In genomic region chr5:68798877-68799276, GRCh38 we compare ENCODE assay signal across 25 cellular contexts.
"Had no signal": no experiment of that assay in that cellular context is flagged by ENCODE, and none has a peak within 500 bp of the region (broad histone marks: within the 10 kb centered on the region; RNA-seq: fewer than 3 reads in every experiment).

No MANE protein-coding gene starts in this region.

- H3K27ac ChIP-seq: coronary artery, esophagus muscularis mucosa, left lung, prostate gland, stomach, suprapubic skin, transverse colon, uterus, WERI-Rb-1 had no signal

- H3K9me3 Mint-ChIP-seq: activated CD4-positive, alpha-beta T cell treated with anti-CD3 and anti-CD28 coated beads, Interleukin-2, amount 10 ng/mL, durations not matched to agents 7 days and 5 days; activated CD8-positive, alpha-beta T cell treated with anti-CD3 and anti-CD28 coated beads for 36 hours; activated naive CD4-positive, alpha-beta T cell treated with anti-CD3 and anti-CD28 coated beads, Interleukin-2, amount 10 ng/mL, durations not matched to agents 7 days and 5 days; activated naive CD8-positive, alpha-beta T cell treated with anti-CD3 and anti-CD28 coated beads, Interleukin-2, amount 50 U/mL, for 24 hours; natural killer cell; stimulated activated memory B cell treated with anti-CD40 and anti-IgM and Interleukin-4, amounts not matched to agents 10 μg/mL and 1 μg/mL and 100 μg/mL, for 72 hours had no signal

- H3K27ac Mint-ChIP-seq: activated CD4-positive, alpha-beta T cell treated with anti-CD3 and anti-CD28 coated beads, Interleukin-2, amount 10 ng/mL, durations not matched to agents 7 days and 5 days; activated CD8-positive, alpha-beta memory T cell treated with anti-CD3 and anti-CD28 coated beads, Interleukin-2, amount 10 ng/mL, durations not matched to agents 7 days and 5 days; activated CD8-positive, alpha-beta T cell treated with anti-CD3 and anti-CD28 coated beads for 36 hours; activated naive CD4-positive, alpha-beta T cell treated with anti-CD3 and anti-CD28 coated beads, Interleukin-2, amount 10 ng/mL, durations not matched to agents 7 days and 5 days; activated naive CD8-positive, alpha-beta T cell treated with anti-CD3 and anti-CD28 coated beads, Interleukin-2, amount 50 U/mL, for 24 hours; natural killer cell; stimulated activated memory B cell treated with anti-CD40 and anti-IgM and Interleukin-4, amounts not matched to agents 10 μg/mL and 1 μg/mL and 100 μg/mL, for 72 hours had no signal

- H3K36me3 ChIP-seq: esophagus muscularis mucosa, left lung, prostate gland, stomach, suprapubic skin, transverse colon, uterus, WERI-Rb-1 had no signal

- H3K4me3 Mint-ChIP-seq: activated CD4-positive, alpha-beta T cell treated with anti-CD3 and anti-CD28 coated beads, Interleukin-2, amount 10 ng/mL, durations not matched to agents 7 days and 5 days; activated CD8-positive, alpha-beta memory T cell treated with anti-CD3 and anti-CD28 coated beads, Interleukin-2, amount 10 ng/mL, durations not matched to agents 7 days and 5 days; activated CD8-positive, alpha-beta T cell treated with anti-CD3 and anti-CD28 coated beads for 36 hours; activated naive CD4-positive, alpha-beta T cell treated with anti-CD3 and anti-CD28 coated beads, Interleukin-2, amount 10 ng/mL, durations not matched to agents 7 days and 5 days; activated naive CD8-positive, alpha-beta T cell treated with anti-CD3 and anti-CD28 coated beads, Interleukin-2, amount 50 U/mL, for 24 hours; natural killer cell; stimulated activated memory B cell treated with anti-CD40 and anti-IgM and Interleukin-4, amounts not matched to agents 10 μg/mL and 1 μg/mL and 100 μg/mL, for 72 hours had no signal

- DNase-seq: activated CD4-positive, alpha-beta T cell treated with anti-CD3 and anti-CD28 coated beads, Interleukin-2, amount 10 ng/mL, durations not matched to agents 7 days and 5 days; activated CD4-positive, CD25-positive, alpha-beta regulatory T cell treated with anti-CD3 and anti-CD28 coated beads, Interleukin-2, amount 50 U/mL, for 72 hours; activated CD8-positive, alpha-beta memory T cell treated with anti-CD3 and anti-CD28 coated beads, Interleukin-2, amount 10 ng/mL, durations not matched to agents 7 days and 5 days; activated CD8-positive, alpha-beta T cell treated with anti-CD3 and anti-CD28 coated beads for 36 hours; activated effector memory CD4-positive, alpha-beta T cell treated with anti-CD3 and anti-CD28 coated beads, Interleukin-2, amount 50 U/mL, for 16 hours; activated naive CD4-positive, alpha-beta T cell treated with anti-CD3 and anti-CD28 coated beads, Interleukin-2, amount 10 ng/mL, durations not matched to agents 7 days and 5 days; activated naive CD8-positive, alpha-beta T cell treated with anti-CD3 and anti-CD28 coated beads, Interleukin-2, amount 50 U/mL, for 24 hours; activated T-cell treated with anti-CD3 and anti-CD28 coated beads for 4 hours; cerebellar nuclear complex; kidney; left lung; natural killer cell; right cardiac atrium; stimulated activated CD4-positive, alpha-beta T cell treated with anti-CD3 and anti-CD28 coated beads, Interleukin-15, amount 100 ng/mL, for 24 hours; stomach; T-helper 2 cell; transverse colon; uterus; WERI-Rb-1 had no signal

- H3K4me1 Mint-ChIP-seq: activated CD4-positive, alpha-beta T cell treated with anti-CD3 and anti-CD28 coated beads, Interleukin-2, amount 10 ng/mL, durations not matched to agents 7 days and 5 days; activated CD8-positive, alpha-beta memory T cell treated with anti-CD3 and anti-CD28 coated beads, Interleukin-2, amount 10 ng/mL, durations not matched to agents 7 days and 5 days; activated naive CD4-positive, alpha-beta T cell treated with anti-CD3 and anti-CD28 coated beads, Interleukin-2, amount 10 ng/mL, durations not matched to agents 7 days and 5 days; activated naive CD8-positive, alpha-beta T cell treated with anti-CD3 and anti-CD28 coated beads, Interleukin-2, amount 50 U/mL, for 24 hours; natural killer cell; stimulated activated memory B cell treated with anti-CD40 and anti-IgM and Interleukin-4, amounts not matched to agents 10 μg/mL and 1 μg/mL and 100 μg/mL, for 72 hours had no signal

- H3K4me1 ChIP-seq: esophagus muscularis mucosa, left lung, prostate gland, stomach, suprapubic skin, transverse colon, uterus had no signal

- H3K27me3 ChIP-seq: esophagus muscularis mucosa, left lung, stomach, suprapubic skin, transverse colon, uterus had no signal

- H3K4me2 ChIP-seq: smooth muscle cell had no signal

- H3K27me3 Mint-ChIP-seq: activated CD8-positive, alpha-beta memory T cell treated with anti-CD3 and anti-CD28 coated beads, Interleukin-2, amount 10 ng/mL, durations not matched to agents 7 days and 5 days; activated CD8-positive, alpha-beta T cell treated with anti-CD3 and anti-CD28 coated beads for 36 hours; activated naive CD4-positive, alpha-beta T cell treated with anti-CD3 and anti-CD28 coated beads, Interleukin-2, amount 10 ng/mL, durations not matched to agents 7 days and 5 days; activated naive CD8-positive, alpha-beta T cell treated with anti-CD3 and anti-CD28 coated beads, Interleukin-2, amount 50 U/mL, for 24 hours had no signal

- H3K9me3 ChIP-seq: esophagus muscularis mucosa, left lung, prostate gland, stomach, suprapubic skin, transverse colon, uterus had no signal

- H3K36me3 Mint-ChIP-seq: activated CD8-positive, alpha-beta memory T cell treated with anti-CD3 and anti-CD28 coated beads, Interleukin-2, amount 10 ng/mL, durations not matched to agents 7 days and 5 days; activated naive CD4-positive, alpha-beta T cell treated with anti-CD3 and anti-CD28 coated beads, Interleukin-2, amount 10 ng/mL, durations not matched to agents 7 days and 5 days; natural killer cell; stimulated activated memory B cell treated with anti-CD40 and anti-IgM and Interleukin-4, amounts not matched to agents 10 μg/mL and 1 μg/mL and 100 μg/mL, for 72 hours had no signal

- ATAC-seq: activated CD8-positive, alpha-beta memory T cell treated with anti-CD3 and anti-CD28 coated beads, Interleukin-2, amount 10 ng/mL, durations not matched to agents 7 days and 5 days; activated CD8-positive, alpha-beta T cell treated with anti-CD3 and anti-CD28 coated beads for 36 hours; activated naive CD8-positive, alpha-beta T cell treated with anti-CD3 and anti-CD28 coated beads, Interleukin-2, amount 50 U/mL, for 24 hours; left lung; natural killer cell; right cardiac atrium; stimulated activated memory B cell treated with anti-CD40 and anti-IgM and Interleukin-4, amounts not matched to agents 10 μg/mL and 1 μg/mL and 100 μg/mL, for 72 hours had no signal

- H3K4me3 ChIP-seq: coronary artery, esophagus muscularis mucosa, left lung, prostate gland, smooth muscle cell, stomach, suprapubic skin, transverse colon, uterus had no signal
